ENCODE assay signal across 19 cellular contexts in genomic region chr13:65470781-65471180, GRCh38.
DNase-seq lines count a peak whose midpoint lies in the region; ATAC-seq and TF ChIP-seq lines count a peak whose summit lies in the region.
"Had no signal": no experiment of that assay in that cellular context is flagged by ENCODE, and none has a peak within 500 bp of the region (broad histone marks: within the 10 kb centered on the region; RNA-seq: fewer than 3 reads in every experiment).

No MANE protein-coding gene starts in this region.

- DNase-seq in EL (peak; percentile 54), NCI-H226 (peak; percentile 13), cardiac fibroblast (ENCODE audit: low read depth in 2 of 2) (peak; percentile 16 to 43), occipital lobe (lab: John Stamatoyannopoulos, UW) (no peak), left cardiac atrium (no peak), CD14-positive monocyte (ENCODE audit: low spot score) (no peak)
- no peak for DNase-seq in activated CD8-positive, alpha-beta memory T cell treated with anti-CD3 and anti-CD28 coated beads, Interleukin-2, amount 50 U/mL, for 48 hours
- DNase-seq: C1 segment of cervical spinal cord; CD8-positive, alpha-beta memory T cell; MV-4-11; NCI-H1105 treated with DMSO at 0.1 percent for 48 hours; NCI-H1694; NCI-H2081 treated with DMSO at 0.1 percent for 48 hours; NCI-H2171 treated with DMSO at 0.1 percent for 48 hours; NCI-H446; NCI-H526; SIG-M5; T-cell had no signal

- intact Hi-C loops in left cardiac atrium (cut with DNase I) (no loop called here), CD14-positive monocyte (cut with micrococcal nuclease) (no loop called here)

- H3K27me3 Mint-ChIP-seq in CD14-positive monocyte (ENCODE audit: low read depth in 3 of 3), result no peaks in the 10 kb centered on the region
- H3K27me3 Mint-ChIP-seq: CD8-positive, alpha-beta memory T cell; IgD-negative memory B cell; T-cell had no signal

- ATAC-seq in left cardiac atrium, result no peak
- ATAC-seq: T-cell had no signal

- no peak overlapping the region for H3K27ac Mint-ChIP-seq in CD14-positive monocyte
- H3K27ac Mint-ChIP-seq: CD8-positive, alpha-beta memory T cell; IgD-negative memory B cell; T-cell had no signal

- no peaks in the 10 kb centered on the region for H3K36me3 Mint-ChIP-seq in CD14-positive monocyte
- H3K36me3 Mint-ChIP-seq: CD8-positive, alpha-beta memory T cell; IgD-negative memory B cell; T-cell had no signal

- peaks cover 23% of the 10 kb centered on the region for H3K4me1 Mint-ChIP-seq in CD14-positive monocyte
- H3K4me1 Mint-ChIP-seq: CD8-positive, alpha-beta memory T cell; IgD-negative memory B cell; T-cell had no signal

- peaks cover 0 to 9% (median 6%) of the 10 kb centered on the region in 7 donors for H3K9me3 Mint-ChIP-seq in CD14-positive monocyte

- H3K4me3 Mint-ChIP-seq in CD14-positive monocyte, result no peak overlapping the region
- H3K4me3 Mint-ChIP-seq: CD8-positive, alpha-beta memory T cell; IgD-negative memory B cell; T-cell had no signal

- no peak for TF ChIP-seq CTCF in cardiac fibroblast (IDR thresholded peaks at IDR 0.05; ENCODE audit: low read depth, low read length)
- TF ChIP-seq CTCF in CD14-positive monocyte (IDR thresholded peaks at IDR 0.05), result no peak

- H3K4me3 ChIP-seq in cardiac fibroblast (replicated peaks in 1 of 2; ENCODE audit: low read depth in 2 of 2, low read length in 2 of 2), result no peak overlapping the region

Comparison
In these comparisons a context has a peak if more than half of its experiments do, and no peak if none do; other contexts are left out.
1. DNase-seq: peak in EL (single experiment), NCI-H226 (single experiment) and cardiac fibroblast (2 of 2); none in occipital lobe (single experiment), activated CD8-positive, alpha-beta memory T cell treated with anti-CD3 and anti-CD28 coated beads, Interleukin-2, amount 50 U/mL, for 48 hours (single experiment), left cardiac atrium (single experiment) and CD14-positive monocyte (single experiment).